20 cellular contexts compared by ENCODE assay signal in the genomic region with DNA sequence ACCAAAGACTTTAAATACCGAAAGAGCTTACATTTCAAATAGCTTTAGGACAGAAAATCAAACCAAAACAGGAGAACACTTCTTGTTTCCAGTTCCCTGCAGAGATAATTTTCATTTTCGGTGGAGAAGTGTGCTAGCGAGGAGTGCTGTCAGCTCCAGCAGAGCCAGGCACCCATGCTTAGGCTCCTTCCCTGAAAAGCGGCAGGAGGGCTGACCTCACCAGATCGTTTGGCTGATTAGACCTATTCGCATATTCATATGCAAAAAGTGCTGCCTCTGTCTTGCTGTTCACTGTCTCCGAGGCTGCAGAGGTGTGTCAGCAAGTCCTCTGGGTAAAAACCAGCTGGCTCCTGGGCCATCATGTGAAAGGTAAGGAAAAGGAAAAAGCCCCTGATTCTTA.
DNase-seq lines count a peak whose midpoint lies in the region; ATAC-seq and TF ChIP-seq lines count a peak whose summit lies in the region.
"Had no signal": no experiment of that assay in that cellular context is flagged by ENCODE, and none has a peak within 500 bp of the region (broad histone marks: within the 10 kb centered on the region; RNA-seq: fewer than 3 reads in every experiment).

No MANE protein-coding gene starts in this region.

- intact Hi-C loops in esophagus muscularis mucosa (cut with DNase I), result no loop called here

- no peaks in the 10 kb centered on the region for H3F3A ChIP-seq in GM23338 (replicated peaks; ENCODE audit: low read depth)

- peaks cover 16% of the 10 kb centered on the region for H3K36me3 Mint-ChIP-seq in GM23338 (ENCODE audit: low read depth)
- peaks cover 2% of the 10 kb centered on the region for H3K36me3 Mint-ChIP-seq in osteocyte (ENCODE audit: unreplicated experiment)
- no peaks in the 10 kb centered on the region for H3K36me3 Mint-ChIP-seq in naive thymus-derived CD8-positive, alpha-beta T cell
- H3K36me3 Mint-ChIP-seq: IgD-negative memory B cell had no signal

- H3K4me1 ChIP-seq in GM23338 (ENCODE audit: insufficient read depth) (peaks cover 36% of the 10 kb centered on the region), esophagus muscularis mucosa (no peaks in the 10 kb centered on the region)
- H3K4me1 ChIP-seq: body of pancreas, foreskin keratinocyte had no signal

- H2AFZ ChIP-seq in GM23338, result peak overlapping the region; percentile 5; the same call in 1 of the 2 replicates

- peaks cover 45% of the 10 kb centered on the region for H3K4me1 Mint-ChIP-seq in GM23338
- peaks cover 32% of the 10 kb centered on the region for H3K4me1 Mint-ChIP-seq in osteocyte (ENCODE audit: unreplicated experiment)
- peaks cover 0 to 1% (median 0%) of the 10 kb centered on the region in 4 donors for H3K4me1 Mint-ChIP-seq in naive thymus-derived CD8-positive, alpha-beta T cell

- DNase-seq in GM23338 (ENCODE audit: low spot score) (peak; percentile 25), NCI-H526 treated with DMSO at 0.1 percent for 48 hours (lab: John Stamatoyannopoulos, UW) (peak; percentile 91), esophagus muscularis mucosa (ENCODE audit: extremely low spot score) (peak; percentile 85), osteocyte (ENCODE audit: extremely low spot score, unreplicated experiment) (peak; percentile 53), NCI-H1105 (lab: John Stamatoyannopoulos, UW) (no peak), NCI-H146 treated with DMSO at 0.1 percent for 48 hours (lab: John Stamatoyannopoulos, UW; ENCODE audit: unreplicated experiment) (no peak)
- no peak for DNase-seq in naive thymus-derived CD8-positive, alpha-beta T cell
- DNase-seq: activated CD4-positive, alpha-beta T cell treated with anti-CD3 and anti-CD28 coated beads for 1 hour; activated naive CD4-positive, alpha-beta T cell; activated T-cell treated with anti-CD3 and anti-CD28 coated beads, Interleukin-2, amount 50 U/mL, for 48 hours; C1 segment of cervical spinal cord; Calu3; effector CD8-positive, alpha-beta T cell; foreskin keratinocyte; NCI-H146; NK-92 treated with Interleukin-12 subunit alpha and Interleukin-12 subunit beta, amount 100 ng/mL, for 24 hours had no signal

- no peaks in the 10 kb centered on the region for H3K79me2 ChIP-seq in GM23338 (replicated peaks; ENCODE audit: insufficient read depth)

- 80% methylated on average over 7 of the region's 7 CpGs for WGBS in esophagus muscularis mucosa

- TF ChIP-seq CTCF in GM23338 (conservative IDR thresholded peaks at IDR 0.05; ENCODE audit: low read depth in 2 of 2), result no peak
- no peak for TF ChIP-seq CTCF in esophagus muscularis mucosa (IDR thresholded peaks at IDR 0.05)
- TF ChIP-seq CTCF in osteocyte (IDR thresholded peaks at IDR 0.05), result no peak

- no peak overlapping the region for H3K4me3 ChIP-seq in GM23338
- H3K4me3 ChIP-seq in esophagus muscularis mucosa, result no peak overlapping the region
- H3K4me3 ChIP-seq: body of pancreas, SJSA1 had no signal

- H4K20me1 ChIP-seq in GM23338 (replicated peaks; ENCODE audit: insufficient read depth), result no peaks in the 10 kb centered on the region

- H3K9me2 ChIP-seq in GM23338 (ENCODE audit: insufficient read depth), result no peaks in the 10 kb centered on the region

- peaks cover 0 to 5% (median 2%) of the 10 kb centered on the region in 4 donors for H3K9me3 ChIP-seq in esophagus muscularis mucosa
- H3K9me3 ChIP-seq: body of pancreas, SJSA1 had no signal

- H3K27ac Mint-ChIP-seq in GM23338 (0 out of 2 replicates have a peak overlapping the region, but pooled peaks have one; percentile 12), osteocyte (ENCODE audit: unreplicated experiment) (no peak overlapping the region)
- no peak overlapping the region for H3K27ac Mint-ChIP-seq in naive thymus-derived CD8-positive, alpha-beta T cell
- H3K27ac Mint-ChIP-seq: IgD-negative memory B cell, progenitor cell of endocrine pancreas had no signal

- H3K27me3 ChIP-seq in GM23338 (ENCODE audit: insufficient read depth) (no peaks in the 10 kb centered on the region), esophagus muscularis mucosa (no peaks in the 10 kb centered on the region)
- H3K27me3 ChIP-seq: body of pancreas, foreskin keratinocyte, SJSA1 had no signal

- ATAC-seq in GM23338, result peak; percentile 58
- ATAC-seq in naive thymus-derived CD8-positive, alpha-beta T cell, result no peak
- ATAC-seq: body of pancreas, foreskin keratinocyte had no signal

- H3K36me3 ChIP-seq in GM23338 (ENCODE audit: insufficient read depth) (no peaks in the 10 kb centered on the region), esophagus muscularis mucosa (no peaks in the 10 kb centered on the region)
- H3K36me3 ChIP-seq: SJSA1 had no signal

- H3K27me3 Mint-ChIP-seq in GM23338 (ENCODE audit: insufficient read depth, low read depth, poor library complexity), result peaks cover 14% of the 10 kb centered on the region
- no peaks in the 10 kb centered on the region for H3K27me3 Mint-ChIP-seq in osteocyte (ENCODE audit: unreplicated experiment)
- H3K27me3 Mint-ChIP-seq in naive thymus-derived CD8-positive, alpha-beta T cell, result peaks cover 0 to 10% (median 3%) of the 10 kb centered on the region in 5 donors

- H3K9me3 Mint-ChIP-seq in GM23338 (peaks cover 32% of the 10 kb centered on the region), osteocyte (ENCODE audit: unreplicated experiment) (peaks cover 4% of the 10 kb centered on the region)
- H3K9me3 Mint-ChIP-seq in naive thymus-derived CD8-positive, alpha-beta T cell, result peaks cover 0 to 8% (median 2%) of the 10 kb centered on the region in 9 donors

- no peak for TF ChIP-seq EP300 in esophagus muscularis mucosa (IDR thresholded peaks at IDR 0.05)

- no peak overlapping the region for H3K27ac ChIP-seq in GM23338 (ENCODE audit: low read depth)
- no peak overlapping the region for H3K27ac ChIP-seq in esophagus muscularis mucosa (replicated peaks in 1 of 4)
- H3K27ac ChIP-seq: body of pancreas, foreskin keratinocyte, SJSA1 had no signal

- peak overlapping the region; percentile 72 for H3K4me2 ChIP-seq in GM23338

- H3K4me3 Mint-ChIP-seq in GM23338 (no peak overlapping the region), osteocyte (ENCODE audit: unreplicated experiment) (no peak overlapping the region)
- H3K4me3 Mint-ChIP-seq in naive thymus-derived CD8-positive, alpha-beta T cell, result no peak overlapping the region
- H3K4me3 Mint-ChIP-seq: IgD-negative memory B cell had no signal

- POLR2A ChIA-PET in naive thymus-derived CD8-positive, alpha-beta T cell (lab: Charles Lee), result no interaction called here

- no peak for TF ChIP-seq POLR2A in esophagus muscularis mucosa (IDR thresholded peaks at IDR 0.05; ENCODE audit: low read depth)

TF ChIP-seq in GM23338, 12 proteins besides CTCF, POLR2A, EP300 and RAD21:
- TF ChIP-seq ZNF114 (CRISPR knock-in tag; IDR thresholded peaks at IDR 0.05) (no peak), JUNB (IDR thresholded peaks at IDR 0.05; ENCODE audit: unreplicated experiment) (no peak), ZNF331 (CRISPR knock-in tag; IDR thresholded peaks at IDR 0.05; ENCODE audit: low read depth) (no peak), EZH2 (IDR thresholded peaks at IDR 0.05; ENCODE audit: low read depth, unreplicated experiment) (no peak), NANOG (IDR thresholded peaks at IDR 0.05; ENCODE audit: borderline replicate concordance) (no peak), EZH2phosphoT487 (IDR thresholded peaks at IDR 0.05; ENCODE audit: unreplicated experiment) (no peak), STAT1 (IDR thresholded peaks at IDR 0.05; ENCODE audit: unreplicated experiment) (no peak), CREB1 (CRISPR knock-in tag; IDR thresholded peaks at IDR 0.05; ENCODE audit: low read depth) (no peak)
- TF ChIP-seq, protein P1, sequence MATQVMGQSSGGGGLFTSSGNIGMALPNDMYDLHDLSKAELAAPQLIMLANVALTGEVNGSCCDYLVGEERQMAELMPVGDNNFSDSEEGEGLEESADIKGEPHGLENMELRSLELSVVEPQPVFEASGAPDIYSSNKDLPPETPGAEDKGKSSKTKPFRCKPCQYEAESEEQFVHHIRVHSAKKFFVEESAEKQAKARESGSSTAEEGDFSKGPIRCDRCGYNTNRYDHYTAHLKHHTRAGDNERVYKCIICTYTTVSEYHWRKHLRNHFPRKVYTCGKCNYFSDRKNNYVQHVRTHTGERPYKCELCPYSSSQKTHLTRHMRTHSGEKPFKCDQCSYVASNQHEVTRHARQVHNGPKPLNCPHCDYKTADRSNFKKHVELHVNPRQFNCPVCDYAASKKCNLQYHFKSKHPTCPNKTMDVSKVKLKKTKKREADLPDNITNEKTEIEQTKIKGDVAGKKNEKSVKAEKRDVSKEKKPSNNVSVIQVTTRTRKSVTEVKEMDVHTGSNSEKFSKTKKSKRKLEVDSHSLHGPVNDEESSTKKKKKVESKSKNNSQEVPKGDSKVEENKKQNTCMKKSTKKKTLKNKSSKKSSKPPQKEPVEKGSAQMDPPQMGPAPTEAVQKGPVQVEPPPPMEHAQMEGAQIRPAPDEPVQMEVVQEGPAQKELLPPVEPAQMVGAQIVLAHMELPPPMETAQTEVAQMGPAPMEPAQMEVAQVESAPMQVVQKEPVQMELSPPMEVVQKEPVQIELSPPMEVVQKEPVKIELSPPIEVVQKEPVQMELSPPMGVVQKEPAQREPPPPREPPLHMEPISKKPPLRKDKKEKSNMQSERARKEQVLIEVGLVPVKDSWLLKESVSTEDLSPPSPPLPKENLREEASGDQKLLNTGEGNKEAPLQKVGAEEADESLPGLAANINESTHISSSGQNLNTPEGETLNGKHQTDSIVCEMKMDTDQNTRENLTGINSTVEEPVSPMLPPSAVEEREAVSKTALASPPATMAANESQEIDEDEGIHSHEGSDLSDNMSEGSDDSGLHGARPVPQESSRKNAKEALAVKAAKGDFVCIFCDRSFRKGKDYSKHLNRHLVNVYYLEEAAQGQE (IDR thresholded peaks at IDR 0.05; ENCODE audit: unreplicated experiment), result no peak
- TF ChIP-seq, protein P2, sequence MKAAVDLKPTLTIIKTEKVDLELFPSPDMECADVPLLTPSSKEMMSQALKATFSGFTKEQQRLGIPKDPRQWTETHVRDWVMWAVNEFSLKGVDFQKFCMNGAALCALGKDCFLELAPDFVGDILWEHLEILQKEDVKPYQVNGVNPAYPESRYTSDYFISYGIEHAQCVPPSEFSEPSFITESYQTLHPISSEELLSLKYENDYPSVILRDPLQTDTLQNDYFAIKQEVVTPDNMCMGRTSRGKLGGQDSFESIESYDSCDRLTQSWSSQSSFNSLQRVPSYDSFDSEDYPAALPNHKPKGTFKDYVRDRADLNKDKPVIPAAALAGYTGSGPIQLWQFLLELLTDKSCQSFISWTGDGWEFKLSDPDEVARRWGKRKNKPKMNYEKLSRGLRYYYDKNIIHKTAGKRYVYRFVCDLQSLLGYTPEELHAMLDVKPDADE (IDR thresholded peaks at IDR 0.05), result no peak

Comparison
In these comparisons a context has a peak if more than half of its experiments do, and no peak if none do; other contexts are left out.
1. DNase-seq: peak in GM23338 (single experiment), NCI-H526 treated with DMSO at 0.1 percent for 48 hours (single experiment), esophagus muscularis mucosa (single experiment) and osteocyte (single experiment); none in NCI-H1105 (single experiment), NCI-H146 treated with DMSO at 0.1 percent for 48 hours (single experiment) and naive thymus-derived CD8-positive, alpha-beta T cell (0 of 10).